Comparison of ENCODE assay signal across 8 cellular contexts in the genomic region with DNA sequence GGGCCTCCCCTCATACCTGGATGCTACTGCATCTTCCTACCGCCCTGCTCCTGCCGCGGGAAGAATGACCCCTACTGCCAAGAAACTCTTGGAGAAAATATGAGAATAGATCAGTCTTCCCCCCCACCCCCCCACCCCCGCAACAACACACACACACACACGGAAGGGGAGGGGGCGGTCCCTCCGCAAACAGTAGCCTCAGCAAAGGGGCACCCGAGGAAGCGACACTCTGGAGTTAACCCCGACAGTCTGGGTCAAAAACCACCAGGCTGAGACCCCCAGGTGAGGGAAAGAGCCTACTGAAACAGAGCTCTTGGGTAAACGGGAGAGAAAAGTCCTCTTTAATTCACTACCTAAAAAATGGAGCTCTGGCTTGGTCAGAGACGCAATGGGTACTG. TPM values are rescaled to one million over a fixed set of nuclear protein-coding genes. Genes with fewer than 3 reads are reported as not detected.
A peak's percentile ranks its signal among the peaks of the same experiment; 100 is the strongest.
DNase-seq lines count a peak whose midpoint lies in the region; ATAC-seq and TF ChIP-seq lines count a peak whose summit lies in the region.

No MANE protein-coding gene starts in this region.

- DNase-seq in heart right ventricle: no peak
- no peak for DNase-seq in Right ventricle myocardium inferior (ENCODE audit: missing footprints)
- no peak for DNase-seq in body of pancreas
- DNase-seq in vagina (ENCODE audit: extremely low spot score in 2 of 2): no peak
- no peak for DNase-seq in NCI-H1436 (lab: John Stamatoyannopoulos, UW)
- DNase-seq in dedifferentiated amniotic fluid mesenchymal stem cell (ENCODE audit: extremely low spot score): no peak

- ATAC-seq in heart right ventricle (no peak), Right ventricle myocardium inferior (no peak), body of pancreas (no peak), GM18858 (IDR thresholded peaks at IDR 0.05; ENCODE audit: unreplicated experiment) (no peak)

- no peak for TF ChIP-seq CTCF in heart right ventricle (IDR thresholded peaks at IDR 0.05)
- TF ChIP-seq CTCF in body of pancreas (IDR thresholded peaks at IDR 0.05): no peak
- no peak for TF ChIP-seq CTCF in vagina (IDR thresholded peaks at IDR 0.05)

- intact Hi-C loops in heart right ventricle (cut with DNase I) (loop anchor here (5.0 to 10.0 kb wide), 4 partner anchors 34 to 54 kb away; partner anchors contain the start of gene SLC35E1 (in 9 of the 10)), Right ventricle myocardium inferior (cut with DNase I) (loop anchor here (2.0 kb wide), 1 partner anchor 42 kb away; no protein-coding TSS in a partner anchor), body of pancreas (cut with DNase I) (loop anchor here (10.0 kb wide), 1 partner anchor 52 kb away; the partner anchor contains the start of gene SLC35E1), vagina (cut with DNase I) (no loop called here)

- H3K36me3 ChIP-seq in heart right ventricle: peaks cover 0 to 42% (median 11%) of the 10 kb centered on the region in 9 donors
- no peaks in the 10 kb centered on the region for H3K36me3 ChIP-seq in body of pancreas (replicated peaks in 1 of 2; ENCODE audit: insufficient read depth in 1 of 2, low read depth in 2 of 2)
- peaks cover 42% of the 10 kb centered on the region for H3K36me3 ChIP-seq in mesodermal cell (ENCODE audit: control insufficient read depth, insufficient read depth, low read length)
- H3K36me3 ChIP-seq in vagina: peaks cover 0 to 5% of the 10 kb centered on the region in 2 donors

- H3K4me1 ChIP-seq in heart right ventricle: peaks cover 0 to 69% (median 52%) of the 10 kb centered on the region in 9 donors
- H3K4me1 ChIP-seq in body of pancreas: peaks cover 41% of the 10 kb centered on the region
- H3K4me1 ChIP-seq in mesodermal cell (ENCODE audit: control insufficient read depth, insufficient read depth, low read length, poor library complexity, severe bottlenecking): peaks cover 13% of the 10 kb centered on the region
- peaks cover 38% of the 10 kb centered on the region for H3K4me1 ChIP-seq in vagina

- H3K4me3 ChIP-seq in heart right ventricle (peak overlapping the region; percentile 56 to 99 (median 96)), body of pancreas (peak overlapping the region; percentile 75 to 87), mesodermal cell (ENCODE audit: extremely low read depth, insufficient read depth, low read length, poor library complexity, severe bottlenecking) (peak overlapping the region; percentile 96), vagina (peak overlapping the region; percentile 97 to 100)

- H3K27me3 ChIP-seq in heart right ventricle: no peaks in the 10 kb centered on the region
- H3K27me3 ChIP-seq in body of pancreas: no peaks in the 10 kb centered on the region
- H3K27me3 ChIP-seq in vagina: no peaks in the 10 kb centered on the region

- TF ChIP-seq POLR2A in body of pancreas (IDR thresholded peaks at IDR 0.05) (no peak), vagina (IDR thresholded peaks at IDR 0.05) (no peak)

- H3K9me3 ChIP-seq in heart right ventricle: no peaks in the 10 kb centered on the region
- H3K9me3 ChIP-seq in body of pancreas: no peaks in the 10 kb centered on the region
- no peaks in the 10 kb centered on the region for H3K9me3 ChIP-seq in mesodermal cell (ENCODE audit: control insufficient read depth, low read length)
- no peaks in the 10 kb centered on the region for H3K9me3 ChIP-seq in vagina

- H3K27ac ChIP-seq in heart right ventricle (peak overlapping the region in 7 of 10 donors; percentile 77 to 99 (median 98)), body of pancreas (peak overlapping the region in 3 of 4 donors; percentile 93 to 98 (median 97)), mesodermal cell (ENCODE audit: low read depth, low read length, severe bottlenecking) (peak overlapping the region; percentile 53), vagina (peak overlapping the region; percentile 89)

- 6% methylated on average over 12 of the region's 12 CpGs for WGBS in heart right ventricle, 2 donors
- WGBS in body of pancreas, 2 donors: 4 to 6% methylated on average over 10 to 12 of the region's 12 CpGs
- WGBS in mesodermal cell (ENCODE audit: insufficient coverage in 2 of 2), 2 experiments: 0 to 12% methylated on average over 4 of the region's 12 CpGs

RNA-seq across cellular contexts. Expression of gene MED26, which starts 1.2 kb away (rescaled TPM):
- total RNA-seq in heart right ventricle: 1 to 10 TPM; 3.3 to 6.9 (median 4.6) TPM
- polyA plus RNA-seq in heart right ventricle: 1 to 10 TPM; 3.8 to 5.1 TPM
- 6.1 TPM for total RNA-seq in Right ventricle myocardium inferior
- total RNA-seq in body of pancreas: 1 to 10 TPM; 4.9 to 8.2 TPM
- 6.6 TPM for polyA plus RNA-seq in mesodermal cell (2013, experiment 1 of 2)
- polyA plus RNA-seq in mesodermal cell (2013, experiment 2 of 2): 5.6 TPM
- total RNA-seq in vagina: 11.3 TPM

RNA-seq across cellular contexts. Expression of gene SMIM7, which starts 33.1 kb away (rescaled TPM):
- total RNA-seq in heart right ventricle (10 to 100 TPM; 32.0 to 43.2 (median 37.4) TPM), Right ventricle myocardium inferior (30.8 TPM), body of pancreas (10 to 100 TPM; 40.5 to 96.2 TPM), vagina (75.1 TPM)
- polyA plus RNA-seq in heart right ventricle: 10 to 100 TPM; 41.8 to 68.1 TPM
- polyA plus RNA-seq in mesodermal cell (2013, experiment 1 of 2): 54.2 TPM
- polyA plus RNA-seq in mesodermal cell (2013, experiment 2 of 2): 54.9 TPM

RNA-seq across cellular contexts. Expression of gene TMEM38A, which starts 34.1 kb away (rescaled TPM):
- total RNA-seq in heart right ventricle: 10 to 100 TPM; 17.2 to 41.4 (median 30.0) TPM
- 10 to 100 TPM; 18.5 to 29.6 TPM for polyA plus RNA-seq in heart right ventricle
- 42.7 TPM for total RNA-seq in Right ventricle myocardium inferior
- total RNA-seq in body of pancreas: 1 to 10 TPM; 2.9 to 3.3 TPM
- polyA plus RNA-seq in mesodermal cell (2013, experiment 1 of 2): 2.1 TPM
- 0.71 TPM for polyA plus RNA-seq in mesodermal cell (2013, experiment 2 of 2)
- 4.7 TPM for total RNA-seq in vagina

RNA-seq across cellular contexts. Expression of gene SLC35E1, which starts 54.6 kb away (rescaled TPM):
- 10 to 100 TPM; 20.8 to 29.0 (median 23.6) TPM for total RNA-seq in heart right ventricle
- 10 to 100 TPM; 22.9 to 25.6 TPM for polyA plus RNA-seq in heart right ventricle
- total RNA-seq in Right ventricle myocardium inferior: 23.5 TPM
- total RNA-seq in body of pancreas: 10 to 100 TPM; 27.0 to 66.3 TPM
- 29.1 TPM for polyA plus RNA-seq in mesodermal cell (2013, experiment 1 of 2)
- 28.8 TPM for polyA plus RNA-seq in mesodermal cell (2013, experiment 2 of 2)
- 21.6 TPM for total RNA-seq in vagina
